ENCODE assay signal across 6 cellular contexts in the genomic region with DNA sequence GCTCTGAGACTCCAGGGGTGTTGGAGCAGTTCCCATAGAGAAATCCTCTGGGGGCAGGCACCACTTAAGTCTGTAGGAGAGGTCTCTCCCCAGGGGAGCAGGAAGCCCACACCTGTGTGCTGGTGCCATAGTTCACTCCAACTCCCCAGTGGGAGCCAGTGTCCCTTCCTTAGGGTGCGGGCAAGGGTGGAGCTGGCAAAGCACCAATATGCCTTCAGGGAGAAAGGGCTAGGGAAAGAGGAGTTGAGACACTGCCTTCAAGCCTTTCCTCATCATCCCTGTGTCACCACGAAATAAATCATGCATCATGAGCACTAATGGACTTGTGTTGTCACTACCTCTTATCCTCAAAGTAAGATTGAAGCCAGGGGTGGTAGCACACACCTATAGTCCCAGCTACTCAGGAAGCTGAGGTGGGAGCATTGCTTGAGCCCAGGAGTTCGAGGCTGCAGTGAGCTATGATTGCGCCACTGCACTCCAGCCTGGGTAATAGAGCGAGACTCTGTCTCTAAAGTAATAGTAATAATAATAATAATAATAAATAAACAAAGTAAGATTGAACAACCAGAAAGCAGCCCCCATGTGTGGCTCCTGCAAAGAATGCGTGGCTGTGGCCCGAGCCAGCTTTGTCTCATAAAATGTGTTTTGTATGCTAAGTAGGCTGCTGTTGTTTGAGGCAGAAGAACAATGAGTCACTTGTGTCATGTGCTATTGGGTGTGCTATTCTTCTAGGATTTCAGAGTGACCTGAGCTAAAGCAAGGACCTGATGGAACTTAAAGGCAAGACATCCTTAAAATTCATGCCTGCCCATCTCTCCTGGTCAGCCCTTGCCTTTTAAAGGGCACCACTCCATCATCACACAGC. TPM values are rescaled to one million over a fixed set of nuclear protein-coding genes. Genes with fewer than 3 reads are reported as not detected.
DNase-seq lines count a peak whose midpoint lies in the region; ATAC-seq and TF ChIP-seq lines count a peak whose summit lies in the region.

No MANE protein-coding gene starts in this region.

- DNase-seq in HFFc6 = peak; percentile 50
- DNase-seq in dermis blood vessel endothelial cell = peak; percentile 87
- peak; percentile 96 for DNase-seq in osteoblast (ENCODE audit: insufficient read length, low spot score, missing footprints)
- no peak for DNase-seq in SKM-1 treated with dmso at 0.1 percent for 144 hours (lab: John Stamatoyannopoulos, UW; ENCODE audit: unreplicated experiment)
- DNase-seq in T-helper 17 cell = no peak
- DNase-seq in 8988T = no peak

- H4K20me1 ChIP-seq in osteoblast (ENCODE audit: insufficient read depth, low read length) = no peaks in the 10 kb centered on the region

- H3K4me2 ChIP-seq in osteoblast (ENCODE audit: insufficient read depth, low read length) = no peak overlapping the region

- no peaks in the 10 kb centered on the region for H3K9me3 Mint-ChIP-seq in HFFc6

- H3K27ac ChIP-seq in osteoblast (ENCODE audit: low read depth, low read length) = no peak overlapping the region

- H3K36me3 Mint-ChIP-seq in HFFc6 (ENCODE audit: low read depth) = no peaks in the 10 kb centered on the region
- no peaks in the 10 kb centered on the region for H3K36me3 Mint-ChIP-seq in T-helper 17 cell (ENCODE audit: low read depth)

- H3K9me3 ChIP-seq in osteoblast (ENCODE audit: low read depth, low read length) (no peaks in the 10 kb centered on the region), T-helper 17 cell (ENCODE audit: control insufficient read depth, low read length, poor library complexity, severe bottlenecking) (no peaks in the 10 kb centered on the region)

- H3K27me3 Mint-ChIP-seq in HFFc6 (ENCODE audit: insufficient read depth) = peaks cover 2% of the 10 kb centered on the region; the same call in 1 of the 2 replicates
- H3K27me3 Mint-ChIP-seq in T-helper 17 cell = no peaks in the 10 kb centered on the region

- H3K4me3 Mint-ChIP-seq in HFFc6 = no peak overlapping the region
- H3K4me3 Mint-ChIP-seq in T-helper 17 cell = no peak overlapping the region

- peaks cover 25% of the 10 kb centered on the region for H3K4me1 Mint-ChIP-seq in HFFc6 (ENCODE audit: low read depth)
- H3K4me1 Mint-ChIP-seq in T-helper 17 cell = peaks cover 5% of the 10 kb centered on the region

- H2AFZ ChIP-seq in osteoblast (ENCODE audit: low read length) = no peak overlapping the region

- H3K4me1 ChIP-seq in osteoblast (ENCODE audit: insufficient read depth, low read length) = peaks cover 22% of the 10 kb centered on the region

- TF ChIP-seq CTCF in HFFc6 (IDR thresholded peaks at IDR 0.05) = no peak
- TF ChIP-seq CTCF in osteoblast (IDR thresholded peaks at IDR 0.05; ENCODE audit: extremely low read depth, low read depth, low read length) = no peak

- H3K79me2 ChIP-seq in osteoblast (ENCODE audit: insufficient read depth, low read length) = no peaks in the 10 kb centered on the region

- peaks cover 3% of the 10 kb centered on the region for H3K27me3 ChIP-seq in osteoblast (ENCODE audit: insufficient read depth, low read length)

- no peak overlapping the region for H3K4me3 ChIP-seq in osteoblast (ENCODE audit: insufficient read depth, low read length)

- no peak for ATAC-seq in T-helper 17 cell

- no peak overlapping the region for H3K27ac Mint-ChIP-seq in HFFc6
- H3K27ac Mint-ChIP-seq in T-helper 17 cell = no peak overlapping the region

- no peaks in the 10 kb centered on the region for H3K36me3 ChIP-seq in osteoblast (ENCODE audit: insufficient read depth, low read length)

RNA-seq across cellular contexts. Expression of a gene that starts 6.7 kb away (rescaled TPM):
- 1 to 10 TPM in 1 of 6 experiments, under 1 TPM in 4, not detected in 1; 0.33 to 1.2 (median 0.54) TPM for total RNA-seq in HFFc6 (2021; fragmentation: NEBNext Ultra II Directional; extraction: Animal tissue kit (Norgen Biotek cat#: 25700))
- total RNA-seq in dermis blood vessel endothelial cell = 1,320 and 1,392 TPM in 2 replicates
- total RNA-seq in osteoblast = not detected in 2 replicates
- not detected for total RNA-seq in T-helper 17 cell

RNA-seq across cellular contexts. Expression of a gene that starts 8.7 kb away (rescaled TPM):
- not detected for total RNA-seq in HFFc6 (2021; fragmentation: NEBNext Ultra II Directional; extraction: Animal tissue kit (Norgen Biotek cat#: 25700))
- total RNA-seq in dermis blood vessel endothelial cell = not detected in 2 replicates
- not detected in 2 replicates for total RNA-seq in osteoblast
- not detected for total RNA-seq in T-helper 17 cell

RNA-seq across cellular contexts. Expression of a gene that starts 24.3 kb away (rescaled TPM):
- not detected for total RNA-seq in HFFc6 (2021; fragmentation: NEBNext Ultra II Directional; extraction: Animal tissue kit (Norgen Biotek cat#: 25700))
- total RNA-seq in dermis blood vessel endothelial cell (0.05 TPM in 1 of 2 replicates, not detected in the other), osteoblast (not detected in 2 replicates), T-helper 17 cell (not detected)

RNA-seq across cellular contexts. Expression of a gene that starts 43.5 kb away (rescaled TPM):
- total RNA-seq in HFFc6 (2021; fragmentation: NEBNext Ultra II Directional; extraction: Animal tissue kit (Norgen Biotek cat#: 25700)) = not detected
- 0.09 TPM in 1 of 2 replicates, not detected in the other for total RNA-seq in dermis blood vessel endothelial cell
- not detected in 2 replicates for total RNA-seq in osteoblast
- total RNA-seq in T-helper 17 cell = 10 to 100 TPM in 1 of 2 donors, under 1 TPM in 1; 0.94 to 16.6 TPM

Comparison
In these comparisons a context has a peak if more than half of its experiments do, and no peak if none do; other contexts are left out.
1. DNase-seq: peak in HFFc6 (single experiment), dermis blood vessel endothelial cell (single experiment) and osteoblast (single experiment); none in SKM-1 treated with dmso at 0.1 percent for 144 hours (single experiment), T-helper 17 cell (0 of 3) and 8988T (single experiment).
2. RNA of a gene that starts 6.7 kb away (total RNA-seq): 1,320 to 1,392 TPM in dermis blood vessel endothelial cell; 0.33 to 1.2 TPM in HFFc6, not detected in osteoblast and not detected in T-helper 17 cell; every median in the first group is over 100 times any median in the second.